7 cellular contexts compared by ENCODE assay signal in genomic region chr11:82864268-82864667, GRCh38. TPM values are rescaled to one million over a fixed set of nuclear protein-coding genes. Genes with fewer than 3 reads are reported as not detected.
DNase-seq lines count a peak whose midpoint lies in the region; TF ChIP-seq lines count a peak whose summit lies in the region.

No MANE protein-coding gene starts in this region.

- DNase-seq in GM12864 (ENCODE audit: low read depth) (no peak), HuH-7 (ENCODE audit: low spot score) (peak; percentile 30), Peyer's patch (peak; percentile 26 to 74 (median 63)), mammary epithelial cell (peak; percentile 43), kidney glomerular epithelial cell (lab: John Stamatoyannopoulos, UW) (peak; percentile 57), tibial artery (peak; percentile 81 to 82)
- DNase-seq in activated CD8-positive, alpha-beta memory T cell treated with anti-CD3 and anti-CD28 coated beads, Interleukin-2, amount 50 U/mL, for 48 hours = no peak

- no peaks in the 10 kb centered on the region for H3K27me3 ChIP-seq in Peyer's patch
- no peaks in the 10 kb centered on the region for H3K27me3 ChIP-seq in mammary epithelial cell (ENCODE audit: insufficient read depth, low read length)
- H3K27me3 ChIP-seq in tibial artery = no peaks in the 10 kb centered on the region

- no peaks in the 10 kb centered on the region for H3K79me2 ChIP-seq in mammary epithelial cell (ENCODE audit: insufficient read depth, low read length)

- in situ Hi-C loops in mammary epithelial cell (cut with MboI; ENCODE audit: low sequenced_read_pairs in 2 of 2) = loop anchor here (5.0 to 25.0 kb wide), 3 partner anchors 132 to 948 kb away; partner anchors contain the start of gene FAM181B (in 1 of the 2)

- dilution Hi-C loops in mammary epithelial cell (cut with HindIII; ENCODE audit: low sequenced_read_pairs) = no loop called here

- H3K4me3 ChIP-seq in GM12864 (ENCODE audit: low read depth, low read length) (no peak overlapping the region), Peyer's patch (no peak overlapping the region), mammary epithelial cell (replicated peaks in 1 of 3; ENCODE audit: insufficient read depth in 1 of 3, low read depth in 2 of 3, low read length in 3 of 3) (no peak overlapping the region), tibial artery (no peak overlapping the region)

- BruUV-seq in mammary epithelial cell (replicated peaks; lab: Mats Ljungman, UMichigan) = no TSS peak

- H3K9me3 ChIP-seq in Peyer's patch (no peaks in the 10 kb centered on the region), mammary epithelial cell (replicated peaks; ENCODE audit: insufficient read depth, low read length) (no peaks in the 10 kb centered on the region), tibial artery (no peaks in the 10 kb centered on the region)

- no peaks in the 10 kb centered on the region for H4K20me1 ChIP-seq in mammary epithelial cell (ENCODE audit: insufficient read depth, low read length)

- TF ChIP-seq CTCF in GM12864 (IDR thresholded peaks at IDR 0.05; ENCODE audit: low read depth, low read length, missing control alignments) (peak; percentile 60), Peyer's patch (IDR thresholded peaks at IDR 0.05) (peak in 5 of 6 experiments; percentile 2 to 65 (median 61)), mammary epithelial cell (conservative IDR thresholded peaks at IDR 0.05 in 1 of 2, IDR thresholded peaks at IDR 0.05 in 1 of 2; ENCODE audit: extremely low read depth in 1 of 2, insufficient read depth in 1 of 2, low read depth in 1 of 2, low read length in 2 of 2) (peak; percentile 87 to 94), tibial artery (IDR thresholded peaks at IDR 0.05) (peak; percentile 64 to 66)

- H3K27ac ChIP-seq in Peyer's patch = no peak overlapping the region
- no peak overlapping the region for H3K27ac ChIP-seq in mammary epithelial cell (ENCODE audit: insufficient read depth, low read depth, low read length)
- peak overlapping the region; percentile 4 to 17 for H3K27ac ChIP-seq in tibial artery

- no peak overlapping the region for H2AFZ ChIP-seq in mammary epithelial cell (ENCODE audit: low read depth, low read length)

- no peak overlapping the region for H3K9ac ChIP-seq in mammary epithelial cell (ENCODE audit: insufficient read depth, low read length)

- CTCF ChIA-PET in mammary epithelial cell (lab: Charles Lee; ENCODE audit: low non-redundant PET) = interaction anchor here (0.6 kb wide), 2 partner anchors 56 to 93 kb away, joined by 3 read pairs; no protein-coding TSS in a partner anchor

- H3K4me1 ChIP-seq in Peyer's patch (peaks cover 0 to 3% (median 0%) of the 10 kb centered on the region in 4 donors), mammary epithelial cell (ENCODE audit: insufficient read depth, low read length) (peaks cover 7% of the 10 kb centered on the region), tibial artery (peaks cover 0 to 19% (median 4%) of the 10 kb centered on the region in 4 donors)

- H3K4me2 ChIP-seq in mammary epithelial cell (ENCODE audit: insufficient read depth, low read depth, low read length) = no peak overlapping the region

- no peak for TF ChIP-seq POLR2A in Peyer's patch (IDR thresholded peaks at IDR 0.05)

- H3K36me3 ChIP-seq in Peyer's patch (no peaks in the 10 kb centered on the region), mammary epithelial cell (ENCODE audit: insufficient read depth, low read length) (no peaks in the 10 kb centered on the region), tibial artery (no peaks in the 10 kb centered on the region)

- WGBS in mammary epithelial cell (ENCODE audit: low coverage, missing lambda C conversion rate) = 29% methylated on average over 5 of the region's 5 CpGs

- intact Hi-C loops in mammary epithelial cell (cut with micrococcal nuclease) = loop anchor here (1.0 kb wide), 3 partner anchors 89 to 182 kb away; no protein-coding TSS in a partner anchor
- intact Hi-C loops in tibial artery (cut with DNase I; ENCODE audit: low total_unique reads) = loop anchor here (2.0 kb wide), 1 partner anchor 145 kb away; no protein-coding TSS in a partner anchor

RNA-seq across cellular contexts. Expression of gene PRCP, which starts 36.0 kb away (rescaled TPM):
- total RNA-seq in Peyer's patch (10 to 100 TPM; 12.5 to 56.9 (median 16.4) TPM), mammary epithelial cell (10 to 100 TPM; 25.5 to 31.8 TPM)
- 30.9 TPM for polyA plus RNA-seq in mammary epithelial cell
- polyA minus RNA-seq in mammary epithelial cell = 40.5 TPM

RNA-seq across cellular contexts. Expression of gene DDIAS, which starts 37.3 kb away (rescaled TPM):
- total RNA-seq in Peyer's patch = under 1 TPM in 3 of 4 donors, not detected in 1; 0.27 to 0.83 (median 0.47) TPM
- total RNA-seq in mammary epithelial cell = 10 to 100 TPM in 1 of 2 donors, 1 to 10 TPM in 1; 1.3 to 10.5 TPM
- polyA plus RNA-seq in mammary epithelial cell = 12.7 TPM
- 0.57 TPM for polyA minus RNA-seq in mammary epithelial cell

Comparison
In these comparisons a context has a peak if more than half of its experiments do, and no peak if none do; other contexts are left out.
1. DNase-seq: peak in HuH-7 (single experiment), Peyer's patch (3 of 3), mammary epithelial cell (single experiment), kidney glomerular epithelial cell (single experiment) and tibial artery (2 of 2); none in GM12864 (single experiment) and activated CD8-positive, alpha-beta memory T cell treated with anti-CD3 and anti-CD28 coated beads, Interleukin-2, amount 50 U/mL, for 48 hours (single experiment).
2. H3K27ac ChIP-seq: peak in tibial artery (2 of 2); none in Peyer's patch (0 of 4) and mammary epithelial cell (single experiment).
3. Peak in every context shown above with its lines, with median percentiles within 50 percentile points of each other: CTCF ChIP-seq.